ENCODE assay signal across 14 cellular contexts in genomic region chr12:82567688-82568087, GRCh38.
DNase-seq lines count a peak whose midpoint lies in the region; ATAC-seq lines count a peak whose summit lies in the region.
"Had no signal": no experiment of that assay in that cellular context is flagged by ENCODE, and none has a peak within 500 bp of the region (broad histone marks: within the 10 kb centered on the region; RNA-seq: fewer than 3 reads in every experiment).

No MANE protein-coding gene starts in this region.

- peak; percentile 1 for DNase-seq in dedifferentiated amniotic fluid mesenchymal stem cell (ENCODE audit: extremely low spot score)
- DNase-seq in left lobe of liver (ENCODE audit: low spot score), result no peak
- peak; percentile 20 for DNase-seq in renal cortical epithelial cell (ENCODE audit: low read depth)
- DNase-seq in HPDE6-E6E7 (ENCODE audit: extremely low spot score), result no peak
- DNase-seq: 8988T; ACHN; AML-193; Caco-2; Calu3; CD4-positive, alpha-beta T cell; CD8-positive, alpha-beta T cell; DMS79 treated with DMSO at 0.1 percent for 48 hours; GF-D8 had no signal

- peak; percentile 61 for ATAC-seq in left lobe of liver
- no peak for ATAC-seq in GM18909 (IDR thresholded peaks at IDR 0.05; ENCODE audit: poor library complexity, unreplicated experiment)
- ATAC-seq: CD8-positive, alpha-beta T cell had no signal

Comparison
In these comparisons a context has a peak if more than half of its experiments do, and no peak if none do; other contexts are left out.
1. DNase-seq: peak in dedifferentiated amniotic fluid mesenchymal stem cell (single experiment) and renal cortical epithelial cell (single experiment); none in left lobe of liver (single experiment) and HPDE6-E6E7 (single experiment).